14 cellular contexts compared by ENCODE assay signal in the genomic region with DNA sequence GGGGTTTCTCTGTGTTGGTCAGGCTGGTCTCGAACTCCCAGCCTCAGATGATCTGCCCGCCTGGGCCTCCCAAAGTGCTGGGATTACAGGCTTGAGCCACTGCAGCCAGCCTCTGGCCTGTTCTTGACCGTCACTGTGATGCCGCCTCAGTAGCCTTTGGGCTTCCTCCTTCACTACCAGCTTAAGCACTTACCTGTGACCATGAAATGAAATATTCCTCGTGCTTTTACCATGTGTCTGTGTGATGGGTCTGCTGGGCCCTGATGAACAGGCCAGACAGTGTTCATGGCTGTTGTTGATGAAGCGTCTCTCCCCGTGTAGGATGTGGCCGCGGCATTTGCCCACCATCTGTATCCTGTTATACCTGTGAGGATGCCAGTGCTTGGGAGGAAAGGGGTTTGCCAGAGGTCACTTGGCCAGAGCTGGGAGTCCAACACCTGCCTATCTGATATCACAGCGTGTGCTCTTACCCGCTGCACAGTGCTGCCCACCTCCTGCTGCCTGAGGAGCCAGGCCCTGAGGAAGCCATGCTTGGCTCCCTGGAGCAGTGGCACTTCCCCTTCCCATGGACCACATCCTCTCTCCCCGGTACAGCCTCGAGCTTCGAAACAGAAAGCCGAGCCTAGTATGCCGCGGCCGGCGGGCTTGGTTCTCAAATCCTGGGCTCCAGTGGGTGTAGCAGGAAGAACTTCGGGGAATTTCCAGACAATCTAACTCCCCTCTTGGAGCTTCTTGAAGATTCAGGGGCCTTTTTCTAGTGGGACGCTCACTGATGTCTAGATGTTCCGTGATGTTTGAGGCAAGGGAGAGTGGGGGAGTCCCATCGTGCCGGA.
A peak's percentile ranks its signal among the peaks of the same experiment; 100 is the strongest.
DNase-seq lines count a peak whose midpoint lies in the region; ATAC-seq and TF ChIP-seq lines count a peak whose summit lies in the region.
"Had no signal": no experiment of that assay in that cellular context is flagged by ENCODE, and none has a peak within 500 bp of the region (broad histone marks: within the 10 kb centered on the region; RNA-seq: fewer than 3 reads in every experiment).

No MANE protein-coding gene starts in this region.

- peaks cover 6% of the 10 kb centered on the region for H3K36me3 Mint-ChIP-seq in T-helper 17 cell (ENCODE audit: low read depth)

- DNase-seq in Right ventricle myocardium superior: peak; percentile 54
- no peak for DNase-seq in cardiac septum (ENCODE audit: low spot score)
- no peak for DNase-seq in T-helper 17 cell
- DNase-seq in left ventricle myocardium superior: no peak
- DNase-seq in upper lobe of right lung: no peak
- DNase-seq in NCI-H2171 treated with DMSO at 0.1 percent for 48 hours (lab: John Stamatoyannopoulos, UW): no peak
- no peak for DNase-seq in foreskin keratinocyte
- DNase-seq: DND-41, lower lobe of right lung, NCI-H345 had no signal

- no peaks in the 10 kb centered on the region for H3K36me3 ChIP-seq in upper lobe of right lung
- H3K36me3 ChIP-seq: lower lobe of right lung had no signal

- H3K4me3 Mint-ChIP-seq in T-helper 17 cell: peak overlapping the region; percentile 49
- H3K4me3 Mint-ChIP-seq: T-helper 2 cell treated with Interferon-gamma antibody and Interleukin-4, amounts not matched to agents 5 μg/mL and 100 μg/mL, for 36 hours had no signal

- no peak overlapping the region for H3K4me3 ChIP-seq in upper lobe of right lung
- H3K4me3 ChIP-seq: ascending aorta, hepatocyte, lower lobe of right lung had no signal

- H3K27ac ChIP-seq in upper lobe of right lung (no peak overlapping the region), foreskin keratinocyte (no peak overlapping the region)
- H3K27ac ChIP-seq: ascending aorta, hepatocyte, lower lobe of right lung had no signal

- peaks cover 16% of the 10 kb centered on the region for H3K4me1 Mint-ChIP-seq in T-helper 17 cell

- no peak for TF ChIP-seq CTCF in upper lobe of right lung (IDR thresholded peaks at IDR 0.05)
- no peak for TF ChIP-seq CTCF in foreskin keratinocyte (conservative IDR thresholded peaks at IDR 0.05)

- no peaks in the 10 kb centered on the region for H3K27me3 ChIP-seq in upper lobe of right lung
- no peaks in the 10 kb centered on the region for H3K27me3 ChIP-seq in foreskin keratinocyte
- H3K27me3 ChIP-seq: ascending aorta, hepatocyte had no signal

- H3K4me1 ChIP-seq in upper lobe of right lung (peaks cover 3% of the 10 kb centered on the region), foreskin keratinocyte (peaks cover 10% of the 10 kb centered on the region)
- H3K4me1 ChIP-seq: ascending aorta had no signal

- ATAC-seq in Right ventricle myocardium superior (ENCODE audit: poor library complexity): peak; percentile 48
- ATAC-seq in T-helper 17 cell: peak; percentile 47
- ATAC-seq in left ventricle myocardium superior: peak; percentile 45
- peak; percentile 82 for ATAC-seq in upper lobe of right lung
- no peak for ATAC-seq in GM21526 (IDR thresholded peaks at IDR 0.05; ENCODE audit: low FRiP score, unreplicated experiment)
- no peak for ATAC-seq in foreskin keratinocyte

- H3K27me3 Mint-ChIP-seq in T-helper 17 cell: peaks cover 16% of the 10 kb centered on the region

- H3K9me3 ChIP-seq in T-helper 17 cell (ENCODE audit: control insufficient read depth, low read length, poor library complexity, severe bottlenecking) (no peaks in the 10 kb centered on the region), upper lobe of right lung (no peaks in the 10 kb centered on the region)
- H3K9me3 ChIP-seq: ascending aorta, lower lobe of right lung had no signal

- intact Hi-C loops in Right ventricle myocardium superior (cut with DNase I) (no loop called here), cardiac septum (cut with DNase I) (no loop called here), left ventricle myocardium superior (cut with micrococcal nuclease) (no loop called here), upper lobe of right lung (cut with DNase I) (no loop called here)

- H3K27ac Mint-ChIP-seq in T-helper 17 cell: peak overlapping the region; percentile 72
- H3K27ac Mint-ChIP-seq: T-helper 2 cell treated with Interferon-gamma antibody and Interleukin-4, amounts not matched to agents 5 μg/mL and 100 μg/mL, for 36 hours had no signal

Comparison
In these comparisons a context has a peak if more than half of its experiments do, and no peak if none do; other contexts are left out.
1. ATAC-seq: peak in Right ventricle myocardium superior (single experiment), T-helper 17 cell (single experiment), left ventricle myocardium superior (single experiment) and upper lobe of right lung (single experiment); none in GM21526 (single experiment) and foreskin keratinocyte (single experiment).